ENCODE assay signal across 8 cellular contexts in the genomic region with DNA sequence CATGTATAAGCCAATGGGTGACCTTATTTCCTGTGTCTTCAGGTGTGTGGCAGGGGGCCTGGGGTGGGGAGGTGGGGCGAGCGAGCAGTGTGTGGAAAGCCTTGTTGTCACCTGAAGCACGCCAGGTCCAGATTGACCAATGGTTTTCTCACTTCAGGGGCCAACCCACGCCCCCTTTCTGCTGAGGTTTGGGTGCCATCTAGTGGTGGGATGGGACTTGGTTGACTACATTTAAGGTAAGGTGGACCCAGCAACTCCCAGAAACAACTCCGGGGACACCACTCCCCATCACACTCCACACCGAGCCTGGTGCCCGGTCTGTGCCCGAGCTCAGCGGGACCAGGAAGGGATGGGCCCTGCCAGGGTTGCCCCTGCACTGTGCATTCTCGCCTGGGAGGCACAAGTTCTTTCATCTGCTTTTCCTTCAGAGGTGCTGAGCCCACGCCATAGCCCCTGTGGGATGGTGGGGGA. TPM values are rescaled to one million over a fixed set of nuclear protein-coding genes. Genes with fewer than 3 reads are reported as not detected.
A peak's percentile ranks its signal among the peaks of the same experiment; 100 is the strongest.
DNase-seq lines count a peak whose midpoint lies in the region; ATAC-seq and TF ChIP-seq lines count a peak whose summit lies in the region.

No MANE protein-coding gene starts in this region.

- CTCF ChIA-PET in activated CD4-positive, alpha-beta T cell treated with anti-CD3 and anti-CD28 coated beads for 36 hours (lab: Charles Lee) = interaction anchor here (0.5 kb wide), 1 partner anchor 18 kb away, joined by 3 read pairs; no protein-coding TSS in a partner anchor

- H3K27me3 Mint-ChIP-seq in activated CD4-positive, alpha-beta T cell treated with anti-CD3 and anti-CD28 coated beads for 36 hours = no peaks in the 10 kb centered on the region

- TF ChIP-seq CTCF in AG09319 (IDR thresholded peaks at IDR 0.05; ENCODE audit: low read depth, low read length) (peak; percentile 81), coronary artery (IDR thresholded peaks at IDR 0.05) (peak; percentile 62), right lobe of liver (IDR thresholded peaks at IDR 0.05) (peak; percentile 66 to 74 (median 68))

- no peak overlapping the region for H3K4me3 Mint-ChIP-seq in activated CD4-positive, alpha-beta T cell treated with anti-CD3 and anti-CD28 coated beads for 36 hours

- H3K4me3 ChIP-seq in coronary artery (no peak overlapping the region), right lobe of liver (no peak overlapping the region)

- intact Hi-C loops in activated CD4-positive, alpha-beta T cell treated with anti-CD3 and anti-CD28 coated beads for 36 hours (cut with DNase I, micrococcal nuclease) = loop anchor here (1.0 to 10.0 kb wide), 5 partner anchors 131 to 456 kb away; a partner anchor contains a TSS
- intact Hi-C loops in right lobe of liver (cut with DNase I) = no loop called here

- no peak overlapping the region for H3K27ac ChIP-seq in coronary artery
- no peak overlapping the region for H3K27ac ChIP-seq in right lobe of liver

- ATAC-seq in activated CD4-positive, alpha-beta T cell treated with anti-CD3 and anti-CD28 coated beads for 36 hours = peak; percentile 63
- ATAC-seq in right lobe of liver (peak; percentile 78 to 86 (median 84)), HG03520 (IDR thresholded peaks at IDR 0.05; ENCODE audit: unreplicated experiment) (no peak)

- TF ChIP-seq POLR2A in right lobe of liver (IDR thresholded peaks at IDR 0.05) = no peak

- no peaks in the 10 kb centered on the region for H3K4me1 Mint-ChIP-seq in activated CD4-positive, alpha-beta T cell treated with anti-CD3 and anti-CD28 coated beads for 36 hours

- H3K36me3 Mint-ChIP-seq in activated CD4-positive, alpha-beta T cell treated with anti-CD3 and anti-CD28 coated beads for 36 hours (ENCODE audit: low read depth) = peaks cover 13% of the 10 kb centered on the region

- DNase-seq in AG09319 (ENCODE audit: extremely low read depth, low read depth) (peak; percentile 37), H4 (ENCODE audit: low spot score) (peak; percentile 77), NCI-H345 (lab: John Stamatoyannopoulos, UW) (peak; percentile 61), coronary artery (ENCODE audit: low spot score) (no peak), right lobe of liver (peak in 2 of 3 donors; percentile 52 to 74)
- DNase-seq in activated CD4-positive, alpha-beta T cell treated with anti-CD3 and anti-CD28 coated beads for 36 hours = peak; percentile 78
- peak; percentile 22 to 52 (median 43) for DNase-seq in stimulated activated CD4-positive, alpha-beta T cell treated with anti-CD3 and anti-CD28 coated beads, TNF-alpha, amount 100 ng/mL, for 24 hours (ENCODE audit: low read depth in 3 of 3)

- H3K9me3 Mint-ChIP-seq in activated CD4-positive, alpha-beta T cell treated with anti-CD3 and anti-CD28 coated beads for 36 hours (ENCODE audit: low read depth) = no peaks in the 10 kb centered on the region

- H3K27me3 ChIP-seq in right lobe of liver = no peaks in the 10 kb centered on the region

- 76% methylated on average over 2 of the region's 11 CpGs for WGBS in right lobe of liver (ENCODE audit: insufficient coverage, low coverage, low lambda C conversion rate, missing lambda C conversion rate)

- H3K36me3 ChIP-seq in right lobe of liver = peaks cover 0 to 33% (median 0%) of the 10 kb centered on the region in 4 donors

- no peaks in the 10 kb centered on the region for H3K4me1 ChIP-seq in right lobe of liver

- no peaks in the 10 kb centered on the region for H3K9me3 ChIP-seq in right lobe of liver

- POLR2A ChIA-PET in activated CD4-positive, alpha-beta T cell treated with anti-CD3 and anti-CD28 coated beads for 36 hours (lab: Charles Lee) = no interaction called here

- no peak overlapping the region for H3K27ac Mint-ChIP-seq in activated CD4-positive, alpha-beta T cell treated with anti-CD3 and anti-CD28 coated beads for 36 hours

RNA-seq across cellular contexts. Expression of a gene that starts 40.0 kb away (rescaled TPM):
- 6.2 and 7.4 TPM in 2 replicates for total RNA-seq in H4 (2014; rRNA removed; shearing (Covaris generic))
- total RNA-seq in activated CD4-positive, alpha-beta T cell treated with anti-CD3 and anti-CD28 coated beads for 36 hours = 10 to 100 TPM in 1 of 2 experiments, 1 to 10 TPM in 1; 7.4 to 10.4 TPM
- total RNA-seq in right lobe of liver = 10 to 100 TPM; 10.7 to 27.2 (median 15.6) TPM

Comparison
In these comparisons a context has a peak if more than half of its experiments do, and no peak if none do; other contexts are left out.
1. intact Hi-C loops: an anchor here in activated CD4-positive, alpha-beta T cell treated with anti-CD3 and anti-CD28 coated beads for 36 hours (1.0 to 10.0 kb wide); none called in right lobe of liver.